Comparison of ENCODE assay signal across 36 cellular contexts in genomic region chr2:188251034-188251433, GRCh38. TPM values are rescaled to one million over a fixed set of nuclear protein-coding genes. Genes with fewer than 3 reads are reported as not detected.
"Had no signal": no experiment of that assay in that cellular context is flagged by ENCODE, and none has a peak within 500 bp of the region (broad histone marks: within the 10 kb centered on the region; RNA-seq: fewer than 3 reads in every experiment).

No MANE protein-coding gene starts in this region.

- H3K4me3 ChIP-seq: adrenal gland, body of pancreas, esophagus squamous epithelium, gastroesophageal sphincter had no signal

- ATAC-seq: activated CD4-positive, alpha-beta T cell treated with anti-CD3 and anti-CD28 coated beads for 36 hours; activated CD8-positive, alpha-beta memory T cell treated with anti-CD3 and anti-CD28 coated beads, Interleukin-2, amount 10 ng/mL, durations not matched to agents 7 days and 5 days; activated CD8-positive, alpha-beta T cell treated with anti-CD3 and anti-CD28 coated beads, Interleukin-2, amount 10 ng/mL, durations not matched to agents 7 days and 5 days; activated naive CD8-positive, alpha-beta T cell treated with anti-CD3 and anti-CD28 coated beads, Interleukin-2, amount 50 U/mL, for 24 hours; body of pancreas; effector memory CD8-positive, alpha-beta T cell; gastroesophageal sphincter; T-helper 17 cell had no signal

- DNase-seq: activated B cell treated with CpG ODN at 0.5 μM for 24 hours; activated CD4-positive, alpha-beta memory T cell treated with anti-CD3 and anti-CD28 coated beads for 36 hours; activated CD4-positive, alpha-beta T cell treated with anti-CD3 and anti-CD28 coated beads for 36 hours; activated CD4-positive, alpha-beta T cell treated with anti-CD3 and anti-CD28 coated beads, Interleukin-2, amount 10 ng/mL, durations not matched to agents 24 days and 14 days; activated CD4-positive, CD25-positive, alpha-beta regulatory T cell treated with anti-CD3 and anti-CD28 coated beads, Interleukin-2, amount 50 U/mL, for 72 hours; activated CD8-positive, alpha-beta memory T cell treated with anti-CD3 and anti-CD28 coated beads, Interleukin-2, amount 10 ng/mL, durations not matched to agents 7 days and 5 days; activated CD8-positive, alpha-beta memory T cell treated with anti-CD3 and anti-CD28 coated beads, Interleukin-2, amount 50 U/mL, for 4 hours; activated CD8-positive, alpha-beta T cell treated with anti-CD3 and anti-CD28 coated beads, Interleukin-2, amount 10 ng/mL, durations not matched to agents 7 days and 5 days; activated effector memory CD4-positive, alpha-beta T cell treated with anti-CD3 and anti-CD28 coated beads, Interleukin-2, amount 50 U/mL, for 16 hours; activated naive CD4-positive, alpha-beta T cell treated with anti-CD3 and anti-CD28 coated beads for 36 hours; activated naive CD8-positive, alpha-beta T cell treated with anti-CD3 and anti-CD28 coated beads for 36 hours; activated naive CD8-positive, alpha-beta T cell treated with anti-CD3 and anti-CD28 coated beads, Interleukin-2, amount 50 U/mL, for 24 hours; activated T-cell treated with anti-CD3 and anti-CD28 coated beads, Interleukin-2, amount 50 U/mL, for 1 hour; activated T-cell treated with anti-CD3 and anti-CD28 coated beads, Interleukin-2, amount 50 U/mL, for 48 hours; adrenal gland; amygdala; aorta; body of pancreas; caudate nucleus; cortex of kidney; dermis blood vessel endothelial cell; effector CD4-positive, alpha-beta T cell; effector memory CD8-positive, alpha-beta T cell; esophagus squamous epithelium; foreskin melanocyte; T-helper 1 cell; T-helper 17 cell; T1000; WERI-Rb-1 had no signal

- H3K4me1 Mint-ChIP-seq: activated B cell treated with CpG ODN at 0.5 μM for 24 hours; activated CD4-positive, alpha-beta T cell treated with anti-CD3 and anti-CD28 coated beads for 36 hours; activated CD4-positive, alpha-beta T cell treated with anti-CD3 and anti-CD28 coated beads, Interleukin-2, amount 10 ng/mL, durations not matched to agents 24 days and 14 days; activated CD8-positive, alpha-beta memory T cell treated with anti-CD3 and anti-CD28 coated beads, Interleukin-2, amount 10 ng/mL, durations not matched to agents 7 days and 5 days; activated naive CD4-positive, alpha-beta T cell treated with anti-CD3 and anti-CD28 coated beads, Interleukin-2, amount 50 U/mL, for 24 hours; activated naive CD8-positive, alpha-beta T cell treated with anti-CD3 and anti-CD28 coated beads for 36 hours; activated naive CD8-positive, alpha-beta T cell treated with anti-CD3 and anti-CD28 coated beads, Interleukin-2, amount 50 U/mL, for 24 hours; T-helper 17 cell had no signal

- H3K27ac Mint-ChIP-seq: activated B cell treated with CpG ODN at 0.5 μM for 24 hours; activated CD4-positive, alpha-beta memory T cell treated with anti-CD3 and anti-CD28 coated beads for 36 hours; activated CD4-positive, alpha-beta T cell treated with anti-CD3 and anti-CD28 coated beads for 36 hours; activated CD4-positive, alpha-beta T cell treated with anti-CD3 and anti-CD28 coated beads, Interleukin-2, amount 10 ng/mL, durations not matched to agents 24 days and 14 days; activated CD8-positive, alpha-beta memory T cell treated with anti-CD3 and anti-CD28 coated beads, Interleukin-2, amount 10 ng/mL, durations not matched to agents 7 days and 5 days; activated CD8-positive, alpha-beta T cell treated with anti-CD3 and anti-CD28 coated beads, Interleukin-2, amount 10 ng/mL, durations not matched to agents 7 days and 5 days; activated naive CD4-positive, alpha-beta T cell treated with anti-CD3 and anti-CD28 coated beads for 36 hours; activated naive CD4-positive, alpha-beta T cell treated with anti-CD3 and anti-CD28 coated beads, Interleukin-2, amount 50 U/mL, for 24 hours; activated naive CD8-positive, alpha-beta T cell treated with anti-CD3 and anti-CD28 coated beads for 36 hours; activated naive CD8-positive, alpha-beta T cell treated with anti-CD3 and anti-CD28 coated beads, Interleukin-2, amount 50 U/mL, for 24 hours; activated T-helper 1 cell treated with anti-CD3 and anti-CD28 coated beads, Interleukin-12 subunit alpha, Interleukin-12 subunit beta, Interleukin-2, Interleukin-4 antibody, amounts not matched to agents 30 ng/mL and 10 ng/mL and 1 ng/mL, durations not matched to agents 14 hours and 24 hours and 36 hours; activated T-helper 2 cell treated with anti-CD3 and anti-CD28 coated beads, Interferon-gamma antibody, Interleukin-2, Interleukin-4, amounts not matched to agents 10 μg/mL and 5 μg/mL and 100 μg/mL, durations not matched to agents 14 hours and 24 hours and 36 hours; effector memory CD8-positive, alpha-beta T cell; T-helper 17 cell; T-helper 2 cell treated with Interferon-gamma antibody and Interleukin-4, amounts not matched to agents 5 μg/mL and 100 μg/mL, for 36 hours had no signal

- H3K27ac ChIP-seq: adrenal gland, body of pancreas, esophagus squamous epithelium, gastroesophageal sphincter, WERI-Rb-1 had no signal

- H3K36me3 ChIP-seq: adrenal gland, esophagus squamous epithelium, gastroesophageal sphincter, WERI-Rb-1 had no signal

- FAIRE-seq: colon had no signal

- H3K9me3 Mint-ChIP-seq: activated CD4-positive, alpha-beta T cell treated with anti-CD3 and anti-CD28 coated beads, Interleukin-2, amount 10 ng/mL, durations not matched to agents 24 days and 14 days; activated naive CD8-positive, alpha-beta T cell treated with anti-CD3 and anti-CD28 coated beads for 36 hours; activated T-helper 1 cell treated with anti-CD3 and anti-CD28 coated beads, Interleukin-12 subunit alpha, Interleukin-12 subunit beta, Interleukin-2, Interleukin-4 antibody, amounts not matched to agents 30 ng/mL and 10 ng/mL and 1 ng/mL, durations not matched to agents 14 hours and 24 hours and 36 hours; activated T-helper 2 cell treated with anti-CD3 and anti-CD28 coated beads, Interferon-gamma antibody, Interleukin-2, Interleukin-4, amounts not matched to agents 10 μg/mL and 5 μg/mL and 100 μg/mL, durations not matched to agents 14 hours and 24 hours and 36 hours; T-helper 2 cell treated with Interferon-gamma antibody and Interleukin-4, amounts not matched to agents 5 μg/mL and 100 μg/mL, for 36 hours had no signal

- H3K4me1 ChIP-seq: adrenal gland, body of pancreas, esophagus squamous epithelium, gastroesophageal sphincter had no signal

- H3K27me3 Mint-ChIP-seq: activated B cell treated with CpG ODN at 0.5 μM for 24 hours; activated CD4-positive, alpha-beta memory T cell treated with anti-CD3 and anti-CD28 coated beads for 36 hours; activated CD4-positive, alpha-beta T cell treated with anti-CD3 and anti-CD28 coated beads for 36 hours; activated CD4-positive, alpha-beta T cell treated with anti-CD3 and anti-CD28 coated beads, Interleukin-2, amount 10 ng/mL, durations not matched to agents 24 days and 14 days; activated CD8-positive, alpha-beta memory T cell treated with anti-CD3 and anti-CD28 coated beads, Interleukin-2, amount 10 ng/mL, durations not matched to agents 7 days and 5 days; activated naive CD4-positive, alpha-beta T cell treated with anti-CD3 and anti-CD28 coated beads, Interleukin-2, amount 50 U/mL, for 24 hours; activated naive CD8-positive, alpha-beta T cell treated with anti-CD3 and anti-CD28 coated beads for 36 hours; activated naive CD8-positive, alpha-beta T cell treated with anti-CD3 and anti-CD28 coated beads, Interleukin-2, amount 50 U/mL, for 24 hours; effector memory CD8-positive, alpha-beta T cell; T-helper 17 cell had no signal

- H3K36me3 Mint-ChIP-seq: activated CD4-positive, alpha-beta memory T cell treated with anti-CD3 and anti-CD28 coated beads for 36 hours; activated CD8-positive, alpha-beta memory T cell treated with anti-CD3 and anti-CD28 coated beads, Interleukin-2, amount 10 ng/mL, durations not matched to agents 7 days and 5 days; activated naive CD4-positive, alpha-beta T cell treated with anti-CD3 and anti-CD28 coated beads, Interleukin-2, amount 50 U/mL, for 24 hours; activated naive CD8-positive, alpha-beta T cell treated with anti-CD3 and anti-CD28 coated beads for 36 hours had no signal

- H3K4me3 Mint-ChIP-seq: activated B cell treated with CpG ODN at 0.5 μM for 24 hours; activated CD4-positive, alpha-beta memory T cell treated with anti-CD3 and anti-CD28 coated beads for 36 hours; activated CD4-positive, alpha-beta T cell treated with anti-CD3 and anti-CD28 coated beads for 36 hours; activated CD4-positive, alpha-beta T cell treated with anti-CD3 and anti-CD28 coated beads, Interleukin-2, amount 10 ng/mL, durations not matched to agents 24 days and 14 days; activated CD8-positive, alpha-beta memory T cell treated with anti-CD3 and anti-CD28 coated beads, Interleukin-2, amount 10 ng/mL, durations not matched to agents 7 days and 5 days; activated CD8-positive, alpha-beta T cell treated with anti-CD3 and anti-CD28 coated beads, Interleukin-2, amount 10 ng/mL, durations not matched to agents 7 days and 5 days; activated naive CD4-positive, alpha-beta T cell treated with anti-CD3 and anti-CD28 coated beads for 36 hours; activated naive CD4-positive, alpha-beta T cell treated with anti-CD3 and anti-CD28 coated beads, Interleukin-2, amount 50 U/mL, for 24 hours; activated naive CD8-positive, alpha-beta T cell treated with anti-CD3 and anti-CD28 coated beads for 36 hours; activated naive CD8-positive, alpha-beta T cell treated with anti-CD3 and anti-CD28 coated beads, Interleukin-2, amount 50 U/mL, for 24 hours; activated T-helper 1 cell treated with anti-CD3 and anti-CD28 coated beads, Interleukin-12 subunit alpha, Interleukin-12 subunit beta, Interleukin-2, Interleukin-4 antibody, amounts not matched to agents 30 ng/mL and 10 ng/mL and 1 ng/mL, durations not matched to agents 14 hours and 24 hours and 36 hours; effector memory CD8-positive, alpha-beta T cell; T-helper 17 cell; T-helper 2 cell treated with Interferon-gamma antibody and Interleukin-4, amounts not matched to agents 5 μg/mL and 100 μg/mL, for 36 hours had no signal

- H3K27me3 ChIP-seq: adrenal gland, body of pancreas, esophagus squamous epithelium, gastroesophageal sphincter had no signal

RNA-seq across cellular contexts. Expression of gene GULP1, which starts 40.6 kb away (rescaled TPM):
- total RNA-seq: activated B cell treated with CpG ODN at 0.5 μM for 24 hours; activated CD4-positive, alpha-beta memory T cell treated with anti-CD3 and anti-CD28 coated beads for 36 hours; activated CD4-positive, alpha-beta T cell treated with anti-CD3 and anti-CD28 coated beads for 36 hours; activated CD4-positive, alpha-beta T cell treated with anti-CD3 and anti-CD28 coated beads, Interleukin-2, amount 10 ng/mL, durations not matched to agents 24 days and 14 days; activated CD8-positive, alpha-beta memory T cell treated with anti-CD3 and anti-CD28 coated beads for 36 hours; activated CD8-positive, alpha-beta memory T cell treated with anti-CD3 and anti-CD28 coated beads, Interleukin-2, amount 10 ng/mL, durations not matched to agents 7 days and 5 days; activated CD8-positive, alpha-beta T cell treated with anti-CD3 and anti-CD28 coated beads, Interleukin-2, amount 10 ng/mL, durations not matched to agents 7 days and 5 days; activated naive CD4-positive, alpha-beta T cell treated with anti-CD3 and anti-CD28 coated beads for 36 hours; activated naive CD8-positive, alpha-beta T cell treated with anti-CD3 and anti-CD28 coated beads for 36 hours; activated T-helper 1 cell treated with anti-CD3 and anti-CD28 coated beads, Interleukin-12 subunit alpha, Interleukin-12 subunit beta, Interleukin-2, Interleukin-4 antibody, amounts not matched to agents 30 ng/mL and 10 ng/mL and 1 ng/mL, durations not matched to agents 14 hours and 24 hours and 36 hours; activated T-helper 2 cell treated with anti-CD3 and anti-CD28 coated beads, Interferon-gamma antibody, Interleukin-2, Interleukin-4, amounts not matched to agents 10 μg/mL and 5 μg/mL and 100 μg/mL, durations not matched to agents 14 hours and 24 hours and 36 hours; T-helper 17 cell had no signal
